ENCODE assay signal across 1 cellular context in the genomic region with DNA sequence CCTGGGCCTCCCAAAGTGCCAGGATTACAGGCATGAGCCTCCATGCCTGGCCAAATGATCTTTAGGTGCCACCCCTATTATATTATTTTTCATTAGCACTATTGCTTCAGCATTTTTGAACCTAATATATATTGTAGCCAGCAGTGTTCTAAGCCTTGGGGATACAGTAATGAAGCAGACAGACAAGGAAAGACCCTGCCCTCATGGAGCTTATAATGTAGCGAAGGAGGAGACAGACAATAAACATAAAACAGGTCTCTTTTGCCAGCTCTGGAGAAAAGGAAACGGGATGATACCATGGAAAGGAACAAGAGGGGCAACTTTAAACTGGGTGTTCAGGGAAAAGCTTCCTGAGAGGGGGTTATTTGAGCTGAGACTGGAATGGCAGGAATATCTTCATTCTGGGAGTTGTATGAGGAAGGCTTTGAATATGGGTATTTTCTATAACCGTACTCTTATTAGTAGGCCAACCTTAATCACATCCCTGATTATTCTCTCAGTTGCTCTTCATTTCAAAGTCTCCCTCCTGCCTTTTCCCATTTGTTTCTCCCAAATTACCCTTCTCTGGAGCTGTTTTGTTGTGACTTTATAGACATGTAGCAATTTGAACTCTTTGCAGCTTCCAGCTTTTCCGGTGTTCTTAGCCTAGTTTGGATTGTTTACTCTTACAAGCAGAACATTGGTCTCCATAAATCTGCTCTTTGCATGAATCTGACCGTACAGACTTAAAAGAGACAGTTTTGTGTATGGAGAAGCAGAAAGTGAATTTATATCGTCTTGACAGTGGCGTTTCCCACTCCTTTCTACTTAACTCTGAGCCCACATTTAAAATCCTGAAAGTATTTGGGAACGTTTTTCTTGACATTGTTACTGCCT.
TF ChIP-seq lines count a peak whose summit lies in the region.

No MANE protein-coding gene starts in this region.

TF ChIP-seq in GM23338, 12 proteins besides CTCF, POLR2A, EP300 and RAD21 (continued from another document):
- TF ChIP-seq REST (IDR thresholded peaks at IDR 0.05; ENCODE audit: unreplicated experiment) (no peak), ETS1 (IDR thresholded peaks at IDR 0.05) (no peak), EZH2 (IDR thresholded peaks at IDR 0.05; ENCODE audit: low read depth, unreplicated experiment) (no peak), JUNB (IDR thresholded peaks at IDR 0.05; ENCODE audit: unreplicated experiment) (no peak), CREB1 (CRISPR knock-in tag; IDR thresholded peaks at IDR 0.05; ENCODE audit: low read depth) (no peak)
- TF ChIP-seq, protein P1, sequence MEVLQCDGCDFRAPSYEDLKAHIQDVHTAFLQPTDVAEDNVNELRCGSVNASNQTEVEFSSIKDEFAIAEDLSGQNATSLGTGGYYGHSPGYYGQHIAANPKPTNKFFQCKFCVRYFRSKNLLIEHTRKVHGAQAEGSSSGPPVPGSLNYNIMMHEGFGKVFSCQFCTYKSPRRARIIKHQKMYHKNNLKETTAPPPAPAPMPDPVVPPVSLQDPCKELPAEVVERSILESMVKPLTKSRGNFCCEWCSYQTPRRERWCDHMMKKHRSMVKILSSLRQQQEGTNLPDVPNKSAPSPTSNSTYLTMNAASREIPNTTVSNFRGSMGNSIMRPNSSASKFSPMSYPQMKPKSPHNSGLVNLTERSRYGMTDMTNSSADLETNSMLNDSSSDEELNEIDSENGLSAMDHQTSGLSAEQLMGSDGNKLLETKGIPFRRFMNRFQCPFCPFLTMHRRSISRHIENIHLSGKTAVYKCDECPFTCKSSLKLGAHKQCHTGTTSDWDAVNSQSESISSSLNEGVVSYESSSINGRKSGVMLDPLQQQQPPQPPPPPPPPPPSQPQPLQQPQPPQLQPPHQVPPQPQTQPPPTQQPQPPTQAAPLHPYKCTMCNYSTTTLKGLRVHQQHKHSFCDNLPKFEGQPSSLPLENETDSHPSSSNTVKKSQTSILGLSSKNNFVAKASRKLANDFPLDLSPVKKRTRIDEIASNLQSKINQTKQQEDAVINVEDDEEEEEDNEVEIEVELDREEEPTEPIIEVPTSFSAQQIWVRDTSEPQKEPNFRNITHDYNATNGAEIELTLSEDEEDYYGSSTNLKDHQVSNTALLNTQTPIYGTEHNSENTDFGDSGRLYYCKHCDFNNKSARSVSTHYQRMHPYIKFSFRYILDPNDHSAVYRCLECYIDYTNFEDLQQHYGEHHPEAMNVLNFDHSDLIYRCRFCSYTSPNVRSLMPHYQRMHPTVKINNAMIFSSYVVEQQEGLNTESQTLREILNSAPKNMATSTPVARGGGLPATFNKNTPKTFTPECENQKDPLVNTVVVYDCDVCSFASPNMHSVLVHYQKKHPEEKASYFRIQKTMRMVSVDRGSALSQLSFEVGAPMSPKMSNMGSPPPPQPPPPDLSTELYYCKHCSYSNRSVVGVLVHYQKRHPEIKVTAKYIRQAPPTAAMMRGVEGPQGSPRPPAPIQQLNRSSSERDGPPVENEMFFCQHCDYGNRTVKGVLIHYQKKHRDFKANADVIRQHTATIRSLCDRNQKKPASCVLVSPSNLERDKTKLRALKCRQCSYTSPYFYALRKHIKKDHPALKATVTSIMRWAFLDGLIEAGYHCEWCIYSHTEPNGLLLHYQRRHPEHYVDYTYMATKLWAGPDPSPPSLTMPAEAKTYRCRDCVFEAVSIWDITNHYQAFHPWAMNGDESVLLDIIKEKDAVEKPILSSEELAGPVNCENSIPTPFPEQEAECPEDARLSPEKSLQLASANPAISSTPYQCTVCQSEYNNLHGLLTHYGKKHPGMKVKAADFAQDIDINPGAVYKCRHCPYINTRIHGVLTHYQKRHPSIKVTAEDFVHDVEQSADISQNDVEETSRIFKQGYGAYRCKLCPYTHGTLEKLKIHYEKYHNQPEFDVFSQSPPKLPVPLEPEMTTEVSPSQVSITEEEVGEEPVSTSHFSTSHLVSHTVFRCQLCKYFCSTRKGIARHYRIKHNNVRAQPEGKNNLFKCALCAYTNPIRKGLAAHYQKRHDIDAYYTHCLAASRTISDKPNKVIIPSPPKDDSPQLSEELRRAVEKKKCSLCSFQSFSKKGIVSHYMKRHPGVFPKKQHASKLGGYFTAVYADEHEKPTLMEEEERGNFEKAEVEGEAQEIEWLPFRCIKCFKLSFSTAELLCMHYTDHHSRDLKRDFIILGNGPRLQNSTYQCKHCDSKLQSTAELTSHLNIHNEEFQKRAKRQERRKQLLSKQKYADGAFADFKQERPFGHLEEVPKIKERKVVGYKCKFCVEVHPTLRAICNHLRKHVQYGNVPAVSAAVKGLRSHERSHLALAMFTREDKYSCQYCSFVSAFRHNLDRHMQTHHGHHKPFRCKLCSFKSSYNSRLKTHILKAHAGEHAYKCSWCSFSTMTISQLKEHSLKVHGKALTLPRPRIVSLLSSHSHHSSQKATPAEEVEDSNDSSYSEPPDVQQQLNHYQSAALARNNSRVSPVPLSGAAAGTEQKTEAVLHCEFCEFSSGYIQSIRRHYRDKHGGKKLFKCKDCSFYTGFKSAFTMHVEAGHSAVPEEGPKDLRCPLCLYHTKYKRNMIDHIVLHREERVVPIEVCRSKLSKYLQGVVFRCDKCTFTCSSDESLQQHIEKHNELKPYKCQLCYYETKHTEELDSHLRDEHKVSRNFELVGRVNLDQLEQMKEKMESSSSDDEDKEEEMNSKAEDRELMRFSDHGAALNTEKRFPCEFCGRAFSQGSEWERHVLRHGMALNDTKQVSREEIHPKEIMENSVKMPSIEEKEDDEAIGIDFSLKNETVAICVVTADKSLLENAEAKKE (CRISPR knock-in tag; IDR thresholded peaks at IDR 0.05), result no peak
